Comparison of ENCODE assay signal across 8 cellular contexts in the genomic region with DNA sequence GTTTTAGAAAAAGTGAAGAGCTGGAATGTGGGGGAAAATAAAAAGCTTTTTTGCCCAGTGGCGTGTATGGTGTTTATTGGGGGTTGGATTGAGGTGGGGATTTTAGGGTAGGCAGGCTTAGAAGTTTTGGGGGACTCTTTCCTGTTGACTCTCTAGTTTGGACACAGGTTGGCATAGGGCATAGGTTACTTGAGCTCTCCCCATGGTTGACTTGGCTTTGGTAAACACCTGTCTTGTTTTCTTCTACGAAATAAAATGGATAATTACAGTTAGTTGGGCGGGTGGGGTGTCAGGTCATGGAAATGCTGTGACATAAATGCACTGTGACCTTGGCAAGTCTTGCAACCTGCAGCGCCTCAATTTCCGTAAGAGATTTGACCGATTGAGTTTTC.
DNase-seq lines count a peak whose midpoint lies in the region; ATAC-seq and TF ChIP-seq lines count a peak whose summit lies in the region.

No MANE protein-coding gene starts in this region.

- H3K4me1 ChIP-seq in OCI-LY1 (ENCODE audit: insufficient read depth, low read length, severe bottlenecking) (peaks cover 25% of the 10 kb centered on the region), neutrophil (ENCODE audit: control insufficient read depth in 1 of 2, insufficient read depth in 1 of 2, low read depth in 1 of 2, low read length in 1 of 2) (peaks cover 37 to 38% of the 10 kb centered on the region in 2 experiments)

- no peaks in the 10 kb centered on the region; the same call in 1 of the 2 replicates for H3F3A ChIP-seq in OCI-LY1 (ENCODE audit: insufficient read depth, low read length)

- ATAC-seq in HG02588 (IDR thresholded peaks at IDR 0.05; ENCODE audit: unreplicated experiment) = no peak

- H3K4me3 Mint-ChIP-seq in dendritic cell treated with granulocyte-macrophage colony-stimulating factor and Interleukin-4, amounts not matched to agents 40 ng/mL and 50 ng/mL, for 4 days = no peak overlapping the region

- no peak for TF ChIP-seq CTCF in C4-2B (conservative IDR thresholded peaks at IDR 0.05)
- TF ChIP-seq CTCF in OCI-LY1 (IDR thresholded peaks at IDR 0.05; ENCODE audit: low read length) = no peak
- no peak for TF ChIP-seq CTCF in neutrophil (IDR thresholded peaks at IDR 0.05)

- H3K79me2 ChIP-seq in OCI-LY1 (ENCODE audit: insufficient read depth, low read length) = peaks cover 11% of the 10 kb centered on the region

- H4K20me1 ChIP-seq in OCI-LY1 (ENCODE audit: insufficient read depth, low read length) = no peaks in the 10 kb centered on the region

- H3K9me3 Mint-ChIP-seq in dendritic cell treated with granulocyte-macrophage colony-stimulating factor and Interleukin-4, amounts not matched to agents 40 ng/mL and 50 ng/mL, for 4 days = no peaks in the 10 kb centered on the region

- H3K36me3 Mint-ChIP-seq in dendritic cell treated with granulocyte-macrophage colony-stimulating factor and Interleukin-4, amounts not matched to agents 40 ng/mL and 50 ng/mL, for 4 days (ENCODE audit: low read depth) = peaks cover 78% of the 10 kb centered on the region

- no peak overlapping the region for H3K9ac ChIP-seq in OCI-LY1 (ENCODE audit: low read length)

- H3K4me2 ChIP-seq in OCI-LY1 (ENCODE audit: low read length) = no peak overlapping the region

- no peaks in the 10 kb centered on the region for H3K9me2 ChIP-seq in OCI-LY1 (ENCODE audit: low read depth, low read length)

- no peak overlapping the region for H2AFZ ChIP-seq in OCI-LY1 (ENCODE audit: low read length)

- H3K4me1 Mint-ChIP-seq in dendritic cell treated with granulocyte-macrophage colony-stimulating factor and Interleukin-4, amounts not matched to agents 40 ng/mL and 50 ng/mL, for 4 days (ENCODE audit: low read depth) = peaks cover 57% of the 10 kb centered on the region

- H3K4me3 ChIP-seq in OCI-LY1 (ENCODE audit: low read depth, low read length, poor library complexity, severe bottlenecking) (no peak overlapping the region), neutrophil (ENCODE audit: low read depth in 1 of 2, low read length in 1 of 2) (peak overlapping the region; percentile 96 to 98)

- no peaks in the 10 kb centered on the region for H3K27me3 Mint-ChIP-seq in dendritic cell treated with granulocyte-macrophage colony-stimulating factor and Interleukin-4, amounts not matched to agents 40 ng/mL and 50 ng/mL, for 4 days

- peaks cover 20% of the 10 kb centered on the region for H3K36me3 ChIP-seq in OCI-LY1 (ENCODE audit: insufficient read depth, low read length)
- peaks cover 14% of the 10 kb centered on the region for H3K36me3 ChIP-seq in neutrophil

- peak overlapping the region; percentile 89 for H3K27ac ChIP-seq in C4-2B
- peak overlapping the region; percentile 8 for H3K27ac ChIP-seq in OCI-LY1 (ENCODE audit: low read depth, low read length, poor library complexity, severe bottlenecking)
- peak overlapping the region; percentile 88 for H3K27ac ChIP-seq in neutrophil

- H3K9me3 ChIP-seq in OCI-LY1 (ENCODE audit: low read length) (no peaks in the 10 kb centered on the region), neutrophil (no peaks in the 10 kb centered on the region)

- H3K27me3 ChIP-seq in OCI-LY1 (ENCODE audit: insufficient read depth, low read length) (no peaks in the 10 kb centered on the region), neutrophil (no peaks in the 10 kb centered on the region)

- DNase-seq in NCI-H1930 (lab: John Stamatoyannopoulos, UW) (no peak), NCI-H1436 treated with DMSO at 0.1 percent for 48 hours (lab: John Stamatoyannopoulos, UW) (no peak)
- no peak for DNase-seq in stimulated activated CD4-positive, alpha-beta T cell treated with anti-CD3 and anti-CD28 coated beads, Interleukin-4, amount 100 ng/mL, for 4 hours

- peak overlapping the region; percentile 88 for H3K27ac Mint-ChIP-seq in dendritic cell treated with granulocyte-macrophage colony-stimulating factor and Interleukin-4, amounts not matched to agents 40 ng/mL and 50 ng/mL, for 4 days

- intact Hi-C loops in dendritic cell treated with granulocyte-macrophage colony-stimulating factor and Interleukin-4, amounts not matched to agents 40 ng/mL and 50 ng/mL, for 4 days (cut with micrococcal nuclease) = loop anchor here (1.0 to 10.0 kb wide), 3 partner anchors 23 to 158 kb away; a partner anchor contains a TSS

Comparison
In these comparisons a context has a peak if more than half of its experiments do, and no peak if none do; other contexts are left out.
1. H3K27ac ChIP-seq: peak in every context shown above with its lines; median percentile 89 in C4-2B; 88 in neutrophil; 8 in OCI-LY1.